ENCODE assay signal across 20 cellular contexts in the genomic region with DNA sequence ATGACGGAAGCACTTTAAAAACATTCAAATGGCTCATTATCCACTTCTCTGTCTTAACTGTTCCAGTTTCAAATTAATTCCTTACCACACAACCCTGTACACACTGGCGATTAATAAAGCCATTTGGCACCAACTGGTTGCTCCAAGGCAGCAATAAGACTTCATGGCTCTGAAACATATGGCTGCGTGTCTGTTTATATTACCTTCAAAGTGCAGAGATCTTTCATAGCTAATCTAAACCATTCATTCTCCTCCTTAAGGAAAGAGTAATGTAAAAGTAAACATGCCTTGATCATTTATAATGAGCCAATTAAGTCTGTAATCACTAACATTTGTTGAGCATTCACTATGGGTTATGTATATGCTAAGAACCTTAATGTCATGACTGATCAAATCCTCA.
"Had no signal": no experiment of that assay in that cellular context is flagged by ENCODE, and none has a peak within 500 bp of the region (broad histone marks: within the 10 kb centered on the region; RNA-seq: fewer than 3 reads in every experiment).

No MANE protein-coding gene starts in this region.

- DNase-seq: activated CD4-positive, alpha-beta memory T cell treated with anti-CD3 and anti-CD28 coated beads for 36 hours; activated CD4-positive, alpha-beta T cell treated with anti-CD3 and anti-CD28 coated beads for 36 hours; activated effector memory CD4-positive, alpha-beta T cell treated with Interleukin-2 at 50 U/mL for 16 hours; activated naive CD4-positive, alpha-beta T cell treated with anti-CD3 and anti-CD28 coated beads for 36 hours; activated T-cell treated with anti-CD3 and anti-CD28 coated beads, Interleukin-2, amount 50 U/mL, for 72 hours; cortex of kidney; endodermal cell; kidney; lower lobe of right lung; naive thymus-derived CD4-positive, alpha-beta T cell; posterior cingulate gyrus; right lobe of liver; stimulated activated CD4-positive, alpha-beta T cell treated with anti-CD3 and anti-CD28 coated beads, Interleukin-2, amount 100 ng/mL, for 48 hours; stimulated activated CD8-positive, alpha-beta memory T cell treated with anti-CD3 and anti-CD28 coated beads, Interleukin-4, amount 100 ng/mL, for 48 hours; stimulated activated naive B cell treated with anti-CD40 and anti-IgM and Interleukin-4, amounts not matched to agents 10 μg/mL and 1 μg/mL and 100 μg/mL, for 72 hours; transverse colon had no signal

- H3K27ac ChIP-seq: lower lobe of right lung, neural progenitor cell, right lobe of liver, transverse colon, vagina had no signal

- ATAC-seq: activated CD4-positive, alpha-beta T cell treated with anti-CD3 and anti-CD28 coated beads for 36 hours; activated T-cell treated with anti-CD3 and anti-CD28 coated beads, Interleukin-2, amount 50 U/mL, for 72 hours; lower lobe of right lung; naive thymus-derived CD4-positive, alpha-beta T cell; stimulated activated naive B cell treated with anti-CD40 and anti-IgM and Interleukin-4, amounts not matched to agents 10 μg/mL and 1 μg/mL and 100 μg/mL, for 72 hours; WTC11 had no signal

- H2AFZ ChIP-seq: neural progenitor cell had no signal

- H3K4me2 ChIP-seq: neural progenitor cell had no signal

- H3K4me3 ChIP-seq: lower lobe of right lung, neural progenitor cell, right lobe of liver, skin epidermis, transverse colon, vagina had no signal

- H3K36me3 ChIP-seq: lower lobe of right lung, neural progenitor cell, right lobe of liver, transverse colon, vagina had no signal

- H3K9me3 ChIP-seq: lower lobe of right lung, right lobe of liver, transverse colon, vagina had no signal

- H3K27me3 ChIP-seq: neural progenitor cell, right lobe of liver, transverse colon, vagina had no signal

- H3K4me1 ChIP-seq: right lobe of liver had no signal

- H3K9ac ChIP-seq: neural progenitor cell had no signal
